ENCODE assay signal across 17 cellular contexts in genomic region chr17:2937331-2938003, GRCh38.
DNase-seq lines count a peak whose midpoint lies in the region; ATAC-seq, FAIRE-seq and TF ChIP-seq lines count a peak whose summit lies in the region.
"Had no signal": no experiment of that assay in that cellular context is flagged by ENCODE, and none has a peak within 500 bp of the region (broad histone marks: within the 10 kb centered on the region; RNA-seq: fewer than 3 reads in every experiment).

No MANE protein-coding gene starts in this region.

- H3K9me3 ChIP-seq in A549: no peaks in the 10 kb centered on the region
- H3K9me3 ChIP-seq: neutrophil had no signal

- peak; percentile 44 to 65; a peak in 4 of 6 replicates for ATAC-seq in A549
- no peak for ATAC-seq in GM23338
- ATAC-seq in naive thymus-derived CD8-positive, alpha-beta T cell: no peak
- ATAC-seq in GM18502 (IDR thresholded peaks at IDR 0.05; ENCODE audit: poor library complexity, unreplicated experiment): no peak
- no peak for ATAC-seq in GM18511 (IDR thresholded peaks at IDR 0.05; ENCODE audit: unreplicated experiment)
- ATAC-seq: activated T-cell treated with anti-CD3 and anti-CD28 coated beads, Interleukin-2, amount 50 U/mL, for 72 hours had no signal

- 39% methylated on average over 10 of the region's 10 CpGs for WGBS in A549 (ENCODE audit: missing lambda C conversion rate)

- TF ChIP-seq RAD21 in A549 (conservative IDR thresholded peaks at IDR 0.05 in 1 of 2, IDR thresholded peaks at IDR 0.05 in 1 of 2): peak; percentile 30 to 48; a peak in 2 of 5 replicates

- H3K4me2 ChIP-seq in A549: no peak overlapping the region; the same call in 2 of the 3 replicates
- H3K4me2 ChIP-seq in GM23338: no peak overlapping the region

- CTCF ChIA-PET in A549 (lab: Yijun Ruan, JAX): interaction anchor here (0.7 to 22.5 kb wide), 16 partner anchors 7 to 93 kb away, joined by 3 to 327 read pairs (median 5); no protein-coding TSS in a partner anchor

- peaks cover 7% of the 10 kb centered on the region; the same call in 1 of the 2 replicates for H3K36me3 ChIP-seq in GM23338 (ENCODE audit: insufficient read depth)

- in situ Hi-C loops in SK-MEL-5 (cut with HindIII; ENCODE audit: low pct_unique_long_range_greater_than_20kb, low sequenced_read_pairs): no loop called here

- DNase-seq in A549 (ENCODE audit: low read depth in 1 of 2, low spot score in 1 of 2) (no peak), GM23338 (ENCODE audit: low spot score) (no peak), SK-MEL-5 (ENCODE audit: low read depth, low spot score) (peak; percentile 55), fibroblast of gingiva (ENCODE audit: low read depth) (peak; percentile 25)
- no peak for DNase-seq in naive thymus-derived CD8-positive, alpha-beta T cell
- no peak for DNase-seq in stimulated activated CD4-positive, alpha-beta T cell treated with anti-CD3 and anti-CD28 coated beads, Interleukin-2, amount 100 ng/mL, for 48 hours
- DNase-seq: activated CD4-positive, alpha-beta T cell treated with anti-CD3 and anti-CD28 coated beads, Interleukin-2, amount 50 U/mL, for 48 hours; activated T-cell treated with anti-CD3 and anti-CD28 coated beads, Interleukin-2, amount 50 U/mL, for 72 hours; DMS53; NCI-H1105 treated with DMSO at 0.1 percent for 48 hours; NCI-H524 treated with DMSO at 0.1 percent for 48 hours; SHP77 had no signal

- no peak overlapping the region for H3K27ac Mint-ChIP-seq in GM23338
- peak overlapping the region in 1 of 10 donors; percentile 90 for H3K27ac Mint-ChIP-seq in naive thymus-derived CD8-positive, alpha-beta T cell
- H3K27ac Mint-ChIP-seq: activated T-cell treated with anti-CD3 and anti-CD28 coated beads, Interleukin-2, amount 50 U/mL, for 72 hours; IgD-negative memory B cell had no signal

- H3K9me2 ChIP-seq in GM23338 (ENCODE audit: insufficient read depth): no peaks in the 10 kb centered on the region

- H2AFZ ChIP-seq in GM23338: no peak overlapping the region

- H3K36me3 Mint-ChIP-seq in GM23338 (ENCODE audit: low read depth): peaks cover 7% of the 10 kb centered on the region; the same call in 2 of the 3 replicates
- H3K36me3 Mint-ChIP-seq in naive thymus-derived CD8-positive, alpha-beta T cell: peaks cover 0 to 6% (median 2%) of the 10 kb centered on the region in 3 donors

- H3K4me1 ChIP-seq in A549 (peaks cover 12% of the 10 kb centered on the region), GM23338 (ENCODE audit: insufficient read depth) (no peaks in the 10 kb centered on the region; the same call in 1 of the 2 replicates)

- H3K4me3 ChIP-seq in A549 (no peak overlapping the region), GM23338 (no peak overlapping the region)

- no peak for TF ChIP-seq EP300 in A549 (IDR thresholded peaks at IDR 0.05)

- FAIRE-seq in A549 (lab: Jason Lieb, UNC): no peak
- FAIRE-seq: H54 had no signal

- no peaks in the 10 kb centered on the region for H3K27me3 ChIP-seq in GM23338 (ENCODE audit: insufficient read depth)
- H3K27me3 ChIP-seq: neutrophil had no signal

- TF ChIP-seq CTCF in A549 (IDR thresholded peaks at IDR 0.05) (no peak), GM23338 (conservative IDR thresholded peaks at IDR 0.05; ENCODE audit: low read depth in 2 of 2) (peak in 1 of 2 experiments; percentile 40; a peak in 2 of 4 replicates)

- H3K4me3 Mint-ChIP-seq in GM23338: no peak overlapping the region
- H3K4me3 Mint-ChIP-seq in naive thymus-derived CD8-positive, alpha-beta T cell: no peak overlapping the region
- H3K4me3 Mint-ChIP-seq: activated T-cell treated with anti-CD3 and anti-CD28 coated beads, Interleukin-2, amount 50 U/mL, for 72 hours; IgD-negative memory B cell had no signal

- H4K20me1 ChIP-seq in GM23338 (replicated peaks; ENCODE audit: insufficient read depth): peaks cover 34% of the 10 kb centered on the region; the same call in 1 of the 2 replicates

- H3K27ac ChIP-seq in A549 (peak overlapping the region; percentile 55 to 67; a peak in 4 of 6 replicates), GM23338 (ENCODE audit: low read depth) (0 out of 2 replicates have a peak overlapping the region, but pooled peaks have one; percentile 39)
- H3K27ac ChIP-seq: neutrophil had no signal

- peaks cover 19% of the 10 kb centered on the region for H3K4me1 Mint-ChIP-seq in GM23338
- peaks cover 6 to 26% (median 20%) of the 10 kb centered on the region in 4 donors for H3K4me1 Mint-ChIP-seq in naive thymus-derived CD8-positive, alpha-beta T cell

- H3K27me3 Mint-ChIP-seq in GM23338 (ENCODE audit: insufficient read depth, low read depth, poor library complexity): peaks cover 22% of the 10 kb centered on the region
- H3K27me3 Mint-ChIP-seq in naive thymus-derived CD8-positive, alpha-beta T cell: no peaks in the 10 kb centered on the region

- no peaks in the 10 kb centered on the region for H3K9me3 Mint-ChIP-seq in GM23338
- H3K9me3 Mint-ChIP-seq in naive thymus-derived CD8-positive, alpha-beta T cell: no peaks in the 10 kb centered on the region
- H3K9me3 Mint-ChIP-seq: activated T-cell treated with anti-CD3 and anti-CD28 coated beads, Interleukin-2, amount 50 U/mL, for 72 hours; IgD-negative memory B cell had no signal

- POLR2A ChIA-PET in A549 (lab: Yijun Ruan, JAX): interaction anchor here (0.8 kb wide), 1 partner anchor 75 kb away, joined by 3 read pairs; no protein-coding TSS in a partner anchor
- POLR2A ChIA-PET in naive thymus-derived CD8-positive, alpha-beta T cell (lab: Charles Lee): no interaction called here

- H3K79me2 ChIP-seq in GM23338 (replicated peaks; ENCODE audit: insufficient read depth): peaks cover 50% of the 10 kb centered on the region

- H3F3A ChIP-seq in GM23338 (replicated peaks; ENCODE audit: low read depth): no peaks in the 10 kb centered on the region

- TF ChIP-seq POLR2A in A549 (IDR thresholded peaks at IDR 0.05; ENCODE audit: low read length): no peak

TF ChIP-seq in A549, 52 proteins besides CTCF, POLR2A, EP300 and RAD21 (continues in another document):
- no peak for TF ChIP-seq EHMT2 (IDR thresholded peaks at IDR 0.05; ENCODE audit: low read depth)
- TF ChIP-seq ZSCAN20 (CRISPR knock-in tag; IDR thresholded peaks at IDR 0.05): no peak
- no peak for TF ChIP-seq FOSB (CRISPR knock-in tag; IDR thresholded peaks at IDR 0.05)
- TF ChIP-seq BHLHE40 (IDR thresholded peaks at IDR 0.05; ENCODE audit: low read depth, low read length): peak; percentile 68; the same call in 1 of the 2 replicates
- no peak for TF ChIP-seq TFCP2L1 (CRISPR knock-in tag; IDR thresholded peaks at IDR 0.05)
- peak; percentile 5; the same call in 1 of the 3 replicates for TF ChIP-seq SMC3 (IDR thresholded peaks at IDR 0.05)
- TF ChIP-seq HDAC2 (IDR thresholded peaks at IDR 0.05): no peak
- TF ChIP-seq RCOR1 (IDR thresholded peaks at IDR 0.05; ENCODE audit: low read depth, low read length): no peak
- peak; percentile 55 for TF ChIP-seq MAX (IDR thresholded peaks at IDR 0.05)
- TF ChIP-seq CBX8 (IDR thresholded peaks at IDR 0.05): no peak
- no peak for TF ChIP-seq SREBF2 (IDR thresholded peaks at IDR 0.05)
- no peak for TF ChIP-seq FOSL2 (IDR thresholded peaks at IDR 0.05)
- TF ChIP-seq FOSL2 (CRISPR knock-in tag; IDR thresholded peaks at IDR 0.05): no peak; the same call in 1 of the 2 replicates
- no peak for TF ChIP-seq HEYL (CRISPR knock-in tag; IDR thresholded peaks at IDR 0.05)

TF ChIP-seq in GM23338, 12 proteins besides CTCF, POLR2A, EP300 and RAD21:
- no peak for TF ChIP-seq STAT1 (IDR thresholded peaks at IDR 0.05; ENCODE audit: unreplicated experiment)
- TF ChIP-seq CREB1 (CRISPR knock-in tag; IDR thresholded peaks at IDR 0.05; ENCODE audit: low read depth): no peak
- no peak for TF ChIP-seq JUNB (IDR thresholded peaks at IDR 0.05; ENCODE audit: unreplicated experiment)

Comparison
In these comparisons a context has a peak if more than half of its experiments do, and no peak if none do; other contexts are left out.
1. ATAC-seq: peak in A549 (2 of 2); none in GM23338 (single experiment), naive thymus-derived CD8-positive, alpha-beta T cell (0 of 2), GM18502 (single experiment) and GM18511 (single experiment).
2. DNase-seq: peak in SK-MEL-5 (single experiment) and fibroblast of gingiva (single experiment); none in A549 (0 of 2), GM23338 (single experiment), naive thymus-derived CD8-positive, alpha-beta T cell (0 of 10) and stimulated activated CD4-positive, alpha-beta T cell treated with anti-CD3 and anti-CD28 coated beads, Interleukin-2, amount 100 ng/mL, for 48 hours (0 of 2).